ENCODE assay signal across 18 cellular contexts in genomic region chr14:40219032-40219431, GRCh38.
DNase-seq lines count a peak whose midpoint lies in the region; TF ChIP-seq lines count a peak whose summit lies in the region.
"Had no signal": no experiment of that assay in that cellular context is flagged by ENCODE, and none has a peak within 500 bp of the region (broad histone marks: within the 10 kb centered on the region; RNA-seq: fewer than 3 reads in every experiment).

No MANE protein-coding gene starts in this region.

- no peaks in the 10 kb centered on the region for H3K27me3 ChIP-seq in BLaER1
- no peaks in the 10 kb centered on the region for H3K27me3 ChIP-seq in OCI-LY3 (ENCODE audit: low read depth, low read length)

- peaks cover 3% of the 10 kb centered on the region for H3K36me3 Mint-ChIP-seq in mesothelial cell of epicardium
- no peaks in the 10 kb centered on the region for H3K36me3 Mint-ChIP-seq in osteocyte (ENCODE audit: unreplicated experiment)
- H3K36me3 Mint-ChIP-seq: CD8-positive, alpha-beta T cell had no signal

- peaks cover 36% of the 10 kb centered on the region for H3K4me1 ChIP-seq in BLaER1
- peaks cover 10% of the 10 kb centered on the region; the same call in 1 of the 2 replicates for H3K4me1 ChIP-seq in OCI-LY3 (ENCODE audit: low read length)

- H3K4me3 Mint-ChIP-seq in mesothelial cell of epicardium (no peak overlapping the region), osteocyte (ENCODE audit: unreplicated experiment) (no peak overlapping the region)
- H3K4me3 Mint-ChIP-seq: CD8-positive, alpha-beta T cell; H9 had no signal

- H3K9me3 Mint-ChIP-seq in mesothelial cell of epicardium (peaks cover 5% of the 10 kb centered on the region), osteocyte (ENCODE audit: unreplicated experiment) (peaks cover 16% of the 10 kb centered on the region)

- peak overlapping the region; percentile 14 for H3K27ac Mint-ChIP-seq in mesothelial cell of epicardium
- H3K27ac Mint-ChIP-seq in osteocyte (ENCODE audit: unreplicated experiment), result no peak overlapping the region
- H3K27ac Mint-ChIP-seq: CD8-positive, alpha-beta T cell; H9 had no signal

- peak overlapping the region; percentile 12; the same call in 1 of the 2 replicates for H3K4me3 ChIP-seq in BLaER1
- H3K4me3 ChIP-seq in OCI-LY3 (ENCODE audit: low read length), result no peak overlapping the region

- H3K27me3 Mint-ChIP-seq in mesothelial cell of epicardium (ENCODE audit: low read depth) (no peaks in the 10 kb centered on the region), osteocyte (ENCODE audit: unreplicated experiment) (no peaks in the 10 kb centered on the region)
- H3K27me3 Mint-ChIP-seq: IgD-negative memory B cell had no signal

- DNase-seq in DMS153 treated with DMSO at 0.1 percent for 48 hours (lab: John Stamatoyannopoulos, UW; ENCODE audit: unreplicated experiment), result peak; percentile 62
- DNase-seq in DMS153 (lab: John Stamatoyannopoulos, UW), result no peak
- no peak for DNase-seq in mesothelial cell of epicardium (ENCODE audit: low spot score in 2 of 2, unreplicated experiment in 2 of 2)
- DNase-seq in DMS 273 (lab: John Stamatoyannopoulos, UW; ENCODE audit: unreplicated experiment), result no peak
- no peak for DNase-seq in NCI-H2196 treated with DMSO at 0.1 percent for 48 hours (lab: John Stamatoyannopoulos, UW; ENCODE audit: unreplicated experiment)
- DNase-seq in osteocyte (ENCODE audit: extremely low spot score, unreplicated experiment), result no peak
- DNase-seq: AML-193; CD8-positive, alpha-beta T cell; COR-L47; DMS79 treated with DMSO at 0.1 percent for 48 hours; GF-D8; GOT3; H9 had no signal

- H3K9me3 ChIP-seq in BLaER1 (peaks cover 11% of the 10 kb centered on the region), OCI-LY3 (ENCODE audit: insufficient read depth, low read length) (peaks cover 4% of the 10 kb centered on the region)

- H2AFZ ChIP-seq in OCI-LY3 (ENCODE audit: low read depth, low read length), result peak overlapping the region; percentile 52

- H4K20me1 ChIP-seq in BLaER1 (no peaks in the 10 kb centered on the region), OCI-LY3 (ENCODE audit: insufficient read depth, low read length) (no peaks in the 10 kb centered on the region)

- TF ChIP-seq CTCF in OCI-LY3 (IDR thresholded peaks at IDR 0.05; ENCODE audit: low read depth, low read length) (no peak), mesothelial cell of epicardium (IDR thresholded peaks at IDR 0.05; ENCODE audit: unreplicated experiment) (no peak), osteocyte (IDR thresholded peaks at IDR 0.05) (no peak)

- H3K36me3 ChIP-seq in BLaER1 (peaks cover 3% of the 10 kb centered on the region; the same call in 1 of the 2 replicates), OCI-LY3 (replicated peaks; ENCODE audit: low read depth, low read length) (peaks cover 2% of the 10 kb centered on the region)

- H3K4me1 Mint-ChIP-seq in mesothelial cell of epicardium (peaks cover 30% of the 10 kb centered on the region), osteocyte (ENCODE audit: unreplicated experiment) (no peaks in the 10 kb centered on the region)
- H3K4me1 Mint-ChIP-seq: H9 had no signal

- peak overlapping the region; percentile 53 for H3K9ac ChIP-seq in BLaER1
- no peak overlapping the region for H3K9ac ChIP-seq in OCI-LY3 (ENCODE audit: low read length)

- H3K79me2 ChIP-seq in OCI-LY3 (ENCODE audit: low read length), result no peaks in the 10 kb centered on the region

- peak overlapping the region; percentile 72 for H3K4me2 ChIP-seq in BLaER1
- H3K4me2 ChIP-seq in OCI-LY3 (ENCODE audit: low read length), result no peak overlapping the region

- H3K27ac ChIP-seq in BLaER1, result peak overlapping the region; percentile 88
- H3K27ac ChIP-seq in OCI-LY3 (ENCODE audit: low read length), result no peak overlapping the region
- H3K27ac ChIP-seq: 22Rv1, C4-2B had no signal
